ENCODE assay signal across 13 cellular contexts in the genomic region with DNA sequence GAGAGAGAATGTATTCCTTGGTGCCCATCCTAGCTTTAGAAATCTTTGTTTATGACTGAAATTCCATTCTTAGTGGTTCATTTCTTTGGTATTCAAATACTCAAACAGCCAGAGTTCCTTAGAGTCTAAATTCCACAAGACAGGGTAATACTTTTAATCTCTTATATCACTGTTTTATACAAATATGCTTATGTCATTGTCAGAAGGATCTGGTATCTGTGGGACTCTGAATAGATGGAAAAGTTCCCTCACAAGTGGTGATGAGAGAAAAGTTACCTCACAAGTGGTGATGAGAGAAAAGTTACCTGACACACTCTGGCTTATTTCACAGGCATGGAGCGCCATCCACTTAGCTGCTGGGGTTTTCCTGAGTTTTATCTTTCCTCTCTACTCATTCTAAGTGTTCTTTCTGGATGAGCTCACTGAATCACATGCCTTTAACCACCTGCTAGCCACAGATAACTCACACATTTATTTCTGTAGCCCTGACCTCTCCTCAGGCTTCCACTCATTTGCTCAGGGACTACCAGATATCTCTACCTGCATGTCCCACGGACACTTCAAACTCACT.
DNase-seq lines count a peak whose midpoint lies in the region; ATAC-seq and TF ChIP-seq lines count a peak whose summit lies in the region.
"Had no signal": no experiment of that assay in that cellular context is flagged by ENCODE, and none has a peak within 500 bp of the region (broad histone marks: within the 10 kb centered on the region; RNA-seq: fewer than 3 reads in every experiment).

No MANE protein-coding gene starts in this region.

- no peak overlapping the region for H3K4me3 ChIP-seq in Panc1 (ENCODE audit: low read depth in 2 of 2, low read length in 2 of 2)
- no peak overlapping the region for H3K4me3 ChIP-seq in fibroblast of lung (replicated peaks in 1 of 4; ENCODE audit: control extremely low read depth in 1 of 4, insufficient read depth in 1 of 4, low read depth in 3 of 4, low read length in 4 of 4)
- H3K4me3 ChIP-seq: tibial nerve had no signal

- POLR2A ChIA-PET in Panc1 (lab: Charles Lee): no interaction called here

- H3K9ac ChIP-seq in fibroblast of lung (ENCODE audit: insufficient read depth, low read length): no peak overlapping the region

- in situ Hi-C loops in Panc1 (cut with HindIII; ENCODE audit: low pct_unique_long_range_greater_than_20kb, low sequenced_read_pairs): no loop called here

- no peaks in the 10 kb centered on the region for H3K79me2 ChIP-seq in fibroblast of lung (ENCODE audit: control insufficient read depth, insufficient read depth, low read length)

- CTCF ChIA-PET in Panc1 (lab: Charles Lee): interaction anchor here (0.6 kb wide), 1 partner anchor 51 kb away, joined by 3 read pairs; no protein-coding TSS in a partner anchor

- ATAC-seq in Panc1 (peak; percentile 34; the same call in 1 of the 2 replicates), sciatic nerve (no peak)
- ATAC-seq: left colon had no signal

- H3K9me3 ChIP-seq in Panc1 (ENCODE audit: control insufficient read depth, insufficient read depth, low read depth, low read length): peaks cover 3% of the 10 kb centered on the region
- H3K9me3 ChIP-seq in fibroblast of lung (ENCODE audit: control insufficient read depth, insufficient read depth, low read depth, low read length): no peaks in the 10 kb centered on the region

- no peaks in the 10 kb centered on the region for H4K20me1 ChIP-seq in fibroblast of lung (ENCODE audit: control insufficient read depth, extremely low read depth, insufficient read depth, low read length)

- H3K27me3 ChIP-seq in Panc1 (ENCODE audit: control insufficient read depth, insufficient read depth, low read length): no peaks in the 10 kb centered on the region
- H3K27me3 ChIP-seq in fibroblast of lung (ENCODE audit: control insufficient read depth, insufficient read depth, low read length): no peaks in the 10 kb centered on the region
- H3K27me3 ChIP-seq: tibial nerve had no signal

- H3K4me1 ChIP-seq in Panc1 (ENCODE audit: control insufficient read depth, insufficient read depth, low read length) (no peaks in the 10 kb centered on the region), fibroblast of lung (ENCODE audit: control insufficient read depth, extremely low read depth, insufficient read depth, low read length) (peaks cover 10% of the 10 kb centered on the region)
- H3K4me1 ChIP-seq: tibial nerve had no signal

- H3K27ac ChIP-seq in Panc1 (ENCODE audit: low read length): no peak overlapping the region
- H3K27ac ChIP-seq in fibroblast of lung (ENCODE audit: insufficient read depth, low read length): peak overlapping the region; percentile 60

- intact Hi-C loops in Panc1 (cut with micrococcal nuclease; ENCODE audit: unreplicated experiment) (no loop called here), sciatic nerve (cut with DNase I) (no loop called here)

- peak overlapping the region; percentile 4 for H3K4me2 ChIP-seq in fibroblast of lung (ENCODE audit: extremely low read depth, insufficient read depth, low read length)

- H2AFZ ChIP-seq in fibroblast of lung (ENCODE audit: low read length): no peak overlapping the region

- TF ChIP-seq CTCF in Panc1 (IDR thresholded peaks at IDR 0.05) (no peak), fibroblast of lung (conservative IDR thresholded peaks at IDR 0.05 in 1 of 2, IDR thresholded peaks at IDR 0.05 in 1 of 2; ENCODE audit: low read depth in 1 of 2, low read length in 2 of 2) (no peak)

- DNase-seq in GM04503 (ENCODE audit: low read depth) (peak; percentile 73), Panc1 (ENCODE audit: low read depth, low spot score) (peak; percentile 4), fibroblast of lung (ENCODE audit: low read depth in 2 of 2) (peak; percentile 70 to 95), renal cortical epithelial cell (ENCODE audit: low read depth) (peak; percentile 88), NCI-H345 treated with DMSO at 0.1 percent for 48 hours (lab: John Stamatoyannopoulos, UW; ENCODE audit: unreplicated experiment) (no peak), NCI-H2081 (lab: John Stamatoyannopoulos, UW) (no peak), sciatic nerve (ENCODE audit: low spot score) (no peak)
- no peak for DNase-seq in stimulated activated CD4-positive, alpha-beta T cell treated with anti-CD3 and anti-CD28 coated beads, Interleukin-4, amount 100 ng/mL, for 1 hour
- DNase-seq: activated CD4-positive, alpha-beta T cell treated with anti-CD3 and anti-CD28 coated beads, Interleukin-2, amount 10 ng/mL, durations not matched to agents 24 days and 14 days; effector memory CD4-positive, alpha-beta T cell; left colon; NCI-H510A treated with DMSO at 0.1 percent for 48 hours had no signal

- H3K36me3 ChIP-seq in Panc1 (ENCODE audit: control insufficient read depth, insufficient read depth, low read length) (no peaks in the 10 kb centered on the region), fibroblast of lung (ENCODE audit: control insufficient read depth, insufficient read depth, low read length) (no peaks in the 10 kb centered on the region)
- H3K36me3 ChIP-seq: tibial nerve had no signal

- no TSS peak for BruUV-seq in Panc1 (replicated peaks; lab: Mats Ljungman, UMichigan)

Comparison
In these comparisons a context has a peak if more than half of its experiments do, and no peak if none do; other contexts are left out.
1. DNase-seq: peak in GM04503 (single experiment), Panc1 (single experiment), fibroblast of lung (2 of 2) and renal cortical epithelial cell (single experiment); none in NCI-H345 treated with DMSO at 0.1 percent for 48 hours (single experiment), NCI-H2081 (0 of 2), sciatic nerve (single experiment) and stimulated activated CD4-positive, alpha-beta T cell treated with anti-CD3 and anti-CD28 coated beads, Interleukin-4, amount 100 ng/mL, for 1 hour (single experiment).